8 cellular contexts compared by ENCODE assay signal in the genomic region with DNA sequence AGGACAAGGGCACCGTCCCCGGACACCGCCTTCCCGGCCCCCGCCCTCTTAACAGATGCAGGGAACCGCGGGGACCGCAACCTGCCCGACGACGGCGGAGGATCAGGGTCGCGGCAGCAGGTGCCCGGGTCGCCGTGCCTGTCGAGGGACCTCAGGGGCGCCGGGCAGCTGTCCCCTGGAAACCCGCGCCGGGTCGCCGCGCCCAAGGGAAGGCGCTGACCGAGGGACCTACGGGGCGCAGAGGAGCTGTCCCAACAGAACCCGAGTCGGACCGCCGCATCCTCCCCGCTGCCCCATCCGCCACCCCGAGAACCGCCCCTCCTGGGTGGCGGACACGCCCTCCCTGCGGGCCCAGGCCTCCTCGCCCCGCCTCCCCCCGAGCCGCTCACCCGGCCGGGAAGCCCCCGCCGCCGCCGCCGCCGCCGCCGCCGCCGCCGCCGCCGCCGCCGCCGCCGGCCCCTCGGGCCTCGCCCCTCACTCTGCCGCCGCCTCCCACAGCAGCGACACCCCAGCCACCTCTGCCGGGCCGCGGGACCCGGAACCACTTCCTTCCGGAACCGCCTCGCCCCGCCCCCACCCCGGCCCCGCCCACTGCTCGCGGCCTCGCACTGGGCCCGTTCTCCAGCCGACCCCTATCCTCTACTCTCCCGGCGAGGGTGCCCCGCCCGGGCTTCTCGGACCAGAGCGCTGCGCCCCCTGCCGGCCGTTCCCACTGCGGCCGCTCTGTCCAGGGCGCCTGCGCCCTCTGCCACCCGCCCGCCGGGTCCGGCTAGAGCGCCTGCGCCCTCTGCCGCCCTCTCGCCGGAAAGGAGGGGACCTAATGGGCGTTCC. TPM values are rescaled to one million over a fixed set of nuclear protein-coding genes. Genes with fewer than 3 reads are reported as not detected.
DNase-seq lines count a peak whose midpoint lies in the region; ATAC-seq and TF ChIP-seq lines count a peak whose summit lies in the region.

Gene BCLAF3, minus strand, starts transcription at position 543 of the 831 bp plus-strand sequence. CDS start 20,797 bp downstream, outside the sequence.

- peak within 1 kb of the TSS; percentile 89 for H3K4me3 Mint-ChIP-seq in activated naive CD8-positive, alpha-beta T cell treated with anti-CD3 and anti-CD28 coated beads, Interleukin-2, amount 10 ng/mL, durations not matched to agents 7 days and 5 days

- TF ChIP-seq EP300 in transverse colon (IDR thresholded peaks at IDR 0.05; ENCODE audit: low read depth) = no peak

- H3K36me3 Mint-ChIP-seq in activated naive CD8-positive, alpha-beta T cell treated with anti-CD3 and anti-CD28 coated beads, Interleukin-2, amount 10 ng/mL, durations not matched to agents 7 days and 5 days = peaks cover 4% of the 10 kb centered on the region

- in situ Hi-C loops in transverse colon (cut with MboI; ENCODE audit: low pct_ligation_motif_present in 1 of 4, low pct_unique_long_range_greater_than_20kb in 1 of 4, low sequenced_read_pairs in 3 of 4) = no loop called here

- H3K4me3 ChIP-seq in GM12865 (ENCODE audit: low read depth, low read length) (peak within 1 kb of the TSS; percentile 68), NB4 (ENCODE audit: low read depth, low read length) (peak within 1 kb of the TSS; percentile 70), cardiac muscle cell (peak within 1 kb of the TSS; percentile 78), transverse colon (peak within 1 kb of the TSS; percentile 54 to 87 (median 82))

- POLR2A ChIA-PET in activated naive CD8-positive, alpha-beta T cell treated with anti-CD3 and anti-CD28 coated beads, Interleukin-2, amount 10 ng/mL, durations not matched to agents 7 days and 5 days (lab: Charles Lee) = interaction anchor here (0.6 kb wide), 1 partner anchor 308 kb away, joined by 3 read pairs; no protein-coding TSS in a partner anchor

- intact Hi-C loops in transverse colon (cut with DNase I; ENCODE audit: low total_unique reads) = loop anchor here (10.0 kb wide), 1 partner anchor 96 kb away; no protein-coding TSS in a partner anchor

- 61% methylated on average over 66 of the region's 107 CpGs; no CpG with 5 or more reads in 1 of the 2 donors for WGBS in transverse colon (ENCODE audit: low coverage in 1 of 2), 2 donors

- peak within 1 kb of the TSS; percentile 94 for H3K27ac Mint-ChIP-seq in activated naive CD8-positive, alpha-beta T cell treated with anti-CD3 and anti-CD28 coated beads, Interleukin-2, amount 10 ng/mL, durations not matched to agents 7 days and 5 days

- H3K27me3 ChIP-seq in cardiac muscle cell (no peaks in the 10 kb centered on the region), transverse colon (no peaks in the 10 kb centered on the region)

- H3K27ac ChIP-seq in cardiac muscle cell (no peak within 1 kb of the TSS), transverse colon (peak within 1 kb of the TSS; percentile 83 to 91 (median 88))

- no peaks in the 10 kb centered on the region for H3K9me3 Mint-ChIP-seq in activated naive CD8-positive, alpha-beta T cell treated with anti-CD3 and anti-CD28 coated beads, Interleukin-2, amount 10 ng/mL, durations not matched to agents 7 days and 5 days

- DNase-seq in GM12865 (ENCODE audit: low read depth) (peak; percentile 93), NB4 (ENCODE audit: low read depth) (peak; percentile 91), SKM-1 (lab: John Stamatoyannopoulos, UW; ENCODE audit: unreplicated experiment) (peak; percentile 55), cardiac muscle cell (ENCODE audit: low read depth in 1 of 2, low spot score in 1 of 2) (peak; percentile 91), pons (ENCODE audit: low spot score) (peak; percentile 79), transverse colon (peak; percentile 92)
- peak; percentile 91 for DNase-seq in activated naive CD8-positive, alpha-beta T cell treated with anti-CD3 and anti-CD28 coated beads, Interleukin-2, amount 10 ng/mL, durations not matched to agents 7 days and 5 days

- H3K4me1 Mint-ChIP-seq in activated naive CD8-positive, alpha-beta T cell treated with anti-CD3 and anti-CD28 coated beads, Interleukin-2, amount 10 ng/mL, durations not matched to agents 7 days and 5 days = peaks cover 9% of the 10 kb centered on the region

- H3K9me3 ChIP-seq in cardiac muscle cell (ENCODE audit: low read depth) = no peaks in the 10 kb centered on the region
- no peaks in the 10 kb centered on the region for H3K9me3 ChIP-seq in transverse colon

- TF ChIP-seq CTCF in GM12865 (IDR thresholded peaks at IDR 0.05; ENCODE audit: insufficient read depth, low read depth, low read length, missing control alignments) = peak; percentile 63
- peak; percentile 58 for TF ChIP-seq CTCF in NB4 (IDR thresholded peaks at IDR 0.05; ENCODE audit: low read depth, low read length)
- peak; percentile 72 for TF ChIP-seq CTCF in cardiac muscle cell (IDR thresholded peaks at IDR 0.05; ENCODE audit: low read depth, low read length)
- TF ChIP-seq CTCF in transverse colon (IDR thresholded peaks at IDR 0.05) = peak; percentile 64 to 84 (median 73)

- TF ChIP-seq POLR2A in NB4 (IDR thresholded peaks at IDR 0.05; ENCODE audit: extremely low read depth, insufficient read length) (no peak), transverse colon (IDR thresholded peaks at IDR 0.05) (no peak)

- peak; percentile 86 for ATAC-seq in HG02588 (IDR thresholded peaks at IDR 0.05; ENCODE audit: unreplicated experiment)
- peak; percentile 93 for ATAC-seq in activated naive CD8-positive, alpha-beta T cell treated with anti-CD3 and anti-CD28 coated beads, Interleukin-2, amount 10 ng/mL, durations not matched to agents 7 days and 5 days (ENCODE audit: low read depth)

- no peaks in the 10 kb centered on the region for H3K36me3 ChIP-seq in cardiac muscle cell
- no peaks in the 10 kb centered on the region for H3K36me3 ChIP-seq in transverse colon

- H3K4me1 ChIP-seq in cardiac muscle cell (ENCODE audit: low read depth) = no peaks in the 10 kb centered on the region
- peaks cover 0 to 15% (median 3%) of the 10 kb centered on the region in 4 donors for H3K4me1 ChIP-seq in transverse colon

- H3K27me3 Mint-ChIP-seq in activated naive CD8-positive, alpha-beta T cell treated with anti-CD3 and anti-CD28 coated beads, Interleukin-2, amount 10 ng/mL, durations not matched to agents 7 days and 5 days = no peaks in the 10 kb centered on the region

RNA-seq across cellular contexts. Expression of gene BCLAF3, which starts in this region (rescaled TPM):
- 1 to 10 TPM; 8.0 to 8.9 TPM for total RNA-seq in activated naive CD8-positive, alpha-beta T cell treated with anti-CD3 and anti-CD28 coated beads, Interleukin-2, amount 10 ng/mL, durations not matched to agents 7 days and 5 days
- 2.0 and 3.5 TPM in 2 replicates for total RNA-seq in cardiac muscle cell
- polyA plus RNA-seq in cardiac muscle cell = 2.9 and 5.5 TPM in 2 replicates
- 10 to 100 TPM; 16.5 to 20.6 (median 18.1) TPM for total RNA-seq in transverse colon
